Comparison of ENCODE assay signal across 8 cellular contexts in the genomic region with DNA sequence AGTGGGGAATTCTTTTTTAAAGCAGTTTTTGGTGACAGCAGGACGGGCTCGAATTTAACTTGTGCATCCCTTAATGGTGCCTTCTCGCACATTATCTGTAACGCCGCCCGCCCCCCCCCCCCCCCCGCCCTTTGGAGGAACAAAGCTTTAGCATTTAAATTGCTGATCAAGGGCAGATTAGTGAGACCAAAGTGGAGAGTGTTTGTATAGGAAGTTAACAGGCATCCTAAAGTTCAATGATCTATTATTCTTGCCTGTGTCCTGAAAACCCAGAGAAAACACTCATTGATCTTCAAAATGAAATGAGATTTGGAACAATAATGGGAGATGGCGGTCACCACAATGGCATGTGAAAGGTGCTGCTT. TPM values are rescaled to one million over a fixed set of nuclear protein-coding genes. Genes with fewer than 3 reads are reported as not detected.
A peak's percentile ranks its signal among the peaks of the same experiment; 100 is the strongest.
DNase-seq lines count a peak whose midpoint lies in the region; ATAC-seq, FAIRE-seq and TF ChIP-seq lines count a peak whose summit lies in the region.

No MANE protein-coding gene starts in this region.

- no peak overlapping the region for H3K23ac ChIP-seq in H9 (ENCODE audit: insufficient read length, low read depth, low read length)

- H3K4me1 Mint-ChIP-seq in H9: peaks cover 43% of the 10 kb centered on the region in 2 experiments

- no peak overlapping the region for H2BK15ac ChIP-seq in H9 (ENCODE audit: low read depth, low read length)

- H3K79me1 ChIP-seq in H9 (ENCODE audit: insufficient read depth, low read depth, low read length, poor library complexity, severe bottlenecking): no peaks in the 10 kb centered on the region

- peak overlapping the region; percentile 60 for H3K27ac ChIP-seq in H9 (ENCODE audit: insufficient read length, low read depth, low read length)
- peak overlapping the region; percentile 91 for H3K27ac ChIP-seq in VCaP
- peak overlapping the region; percentile 90 for H3K27ac ChIP-seq in smooth muscle cell (ENCODE audit: low read depth)

- no peak overlapping the region for H4K8ac ChIP-seq in H9 (replicated peaks; ENCODE audit: insufficient read length, low read depth, low read length)

- no peak overlapping the region for H4K5ac ChIP-seq in H9 (ENCODE audit: insufficient read length, low read depth, low read length)

- H3K18ac ChIP-seq in H9 (ENCODE audit: insufficient read length, low read depth, low read length): no peak overlapping the region

- H3K27me3 ChIP-seq in H9 (ENCODE audit: insufficient read depth, low read length) (no peaks in the 10 kb centered on the region), smooth muscle cell (ENCODE audit: low read depth) (no peaks in the 10 kb centered on the region)

- DNase-seq in H9: peak; percentile 38
- DNase-seq in hepatic stellate cell (ENCODE audit: low spot score): peak; percentile 14
- DNase-seq in smooth muscle cell (lab: John Stamatoyannopoulos, UW; ENCODE audit: unreplicated experiment): no peak
- DNase-seq in HuH-7.5 (ENCODE audit: low spot score): no peak
- DNase-seq in GM19239 (ENCODE audit: insufficient read length, low spot score): no peak
- no peak for DNase-seq in mesenteric fat pad (ENCODE audit: low spot score)

- H3K4me3 ChIP-seq in smooth muscle cell: peak overlapping the region; percentile 96

- no peaks in the 10 kb centered on the region; a peak in 1 of 5 replicates for H3K9me3 Mint-ChIP-seq in H9

- H2BK5ac ChIP-seq in H9 (ENCODE audit: insufficient read length, low read length): no peak overlapping the region

- H3K9ac ChIP-seq in H9 (ENCODE audit: extremely low read depth, insufficient read length, low read length) (peak overlapping the region; percentile 73), smooth muscle cell (ENCODE audit: low read depth) (peak overlapping the region; percentile 91)

- peaks cover 3% of the 10 kb centered on the region for H3K27me3 Mint-ChIP-seq in H9 (ENCODE audit: low read depth)

- no peaks in the 10 kb centered on the region for H3K36me3 ChIP-seq in smooth muscle cell (ENCODE audit: low read depth)

- peak overlapping the region; percentile 87 for H3K4me2 ChIP-seq in H9 (ENCODE audit: insufficient read depth, insufficient read length, low read length)
- peak overlapping the region; percentile 87 for H3K4me2 ChIP-seq in smooth muscle cell

- H3K23me2 ChIP-seq in H9 (ENCODE audit: insufficient read length, low read depth, low read length, poor library complexity, severe bottlenecking): peaks cover 20% of the 10 kb centered on the region

- no peak for ATAC-seq in HG03439 (IDR thresholded peaks at IDR 0.05; ENCODE audit: unreplicated experiment)

- no CpG with 5 or more reads among the region's 8 CpGs for WGBS in H9 (ENCODE audit: extremely low coverage, insufficient read length, low lambda C conversion rate)
- under 1% methylated on average over 8 of the region's 8 CpGs for WGBS in smooth muscle cell (ENCODE audit: low lambda C conversion rate)

- peaks cover 2% of the 10 kb centered on the region for H4K20me1 ChIP-seq in H9 (ENCODE audit: control insufficient read depth, insufficient read depth, insufficient read length)
- H4K20me1 ChIP-seq in smooth muscle cell (ENCODE audit: low read depth): peaks cover 37% of the 10 kb centered on the region

- H3F3A ChIP-seq in smooth muscle cell (ENCODE audit: low read depth): no peaks in the 10 kb centered on the region

- no peak overlapping the region for H3K14ac ChIP-seq in H9 (ENCODE audit: insufficient read depth, low read length)

- TF ChIP-seq CTCF in H9 (conservative IDR thresholded peaks at IDR 0.05) (no peak), VCaP (conservative IDR thresholded peaks at IDR 0.05) (no peak), smooth muscle cell (IDR thresholded peaks at IDR 0.05; ENCODE audit: borderline replicate concordance, insufficient read depth, poor library complexity, severe bottlenecking) (no peak)

- peak overlapping the region; percentile 82 to 91 for H3K4me3 Mint-ChIP-seq in H9

- no peak overlapping the region for H3K56ac ChIP-seq in H9 (ENCODE audit: insufficient read length, low read depth, low read length)

- peaks cover 20 to 25% (median 24%) of the 10 kb centered on the region in 3 experiments for H3K36me3 Mint-ChIP-seq in H9 (ENCODE audit: insufficient read depth in 1 of 3, low read depth in 3 of 3)

- H3K27ac Mint-ChIP-seq in H9: peak overlapping the region; percentile 96 to 98 (median 98); a peak in 6 of 7 replicates

- no peak overlapping the region for H2BK12ac ChIP-seq in H9 (ENCODE audit: insufficient read length, low read depth, low read length)

- no peak overlapping the region for H2BK20ac ChIP-seq in H9 (ENCODE audit: low read depth, low read length, poor library complexity, severe bottlenecking)

- no peak for FAIRE-seq in GM19239 (lab: Jason Lieb, UNC)

- H2AK5ac ChIP-seq in H9 (ENCODE audit: insufficient read length, low read length): no peak overlapping the region

- no peak overlapping the region for H3K4ac ChIP-seq in H9 (ENCODE audit: low read depth, low read length)

- H3T11ph ChIP-seq in H9 (ENCODE audit: low read length): no peak overlapping the region

- peaks cover 16% of the 10 kb centered on the region; the same call in 1 of the 2 replicates for H3K79me2 ChIP-seq in H9 (ENCODE audit: insufficient read depth, low read length)
- peaks cover 71% of the 10 kb centered on the region for H3K79me2 ChIP-seq in smooth muscle cell (ENCODE audit: low read depth)

- H3K9me3 ChIP-seq in H9 (ENCODE audit: control insufficient read depth, low read depth, low read length): no peaks in the 10 kb centered on the region
- no peaks in the 10 kb centered on the region for H3K9me3 ChIP-seq in smooth muscle cell (replicated peaks; ENCODE audit: low read depth)

- H2BK120ac ChIP-seq in H9 (ENCODE audit: low read depth, low read length, poor library complexity, severe bottlenecking): no peak overlapping the region

- peaks cover 10% of the 10 kb centered on the region; the same call in 1 of the 2 replicates for H3K4me1 ChIP-seq in H9 (ENCODE audit: insufficient read depth, low read length)
- peaks cover 40% of the 10 kb centered on the region for H3K4me1 ChIP-seq in smooth muscle cell (ENCODE audit: low read depth)

- H2AFZ ChIP-seq in H9 (ENCODE audit: low read length) (no peak overlapping the region), smooth muscle cell (ENCODE audit: low read depth) (no peak overlapping the region)

- H4K91ac ChIP-seq in H9 (ENCODE audit: insufficient read length, low read depth, low read length): no peak overlapping the region

RNA-seq across cellular contexts. Expression of a gene that starts 2.3 kb away (rescaled TPM):
- total RNA-seq in H9 (2021): 64.9 and 66.2 TPM in 2 replicates
- 140 and 166 TPM in 2 replicates for total RNA-seq in smooth muscle cell
- 54.2 and 56.5 TPM in 2 replicates for polyA plus RNA-seq in smooth muscle cell
- total RNA-seq in mesenteric fat pad: 68.0 TPM

Comparison
In these comparisons a context has a peak if more than half of its experiments do, and no peak if none do; other contexts are left out.
1. DNase-seq: peak in H9 (single experiment) and hepatic stellate cell (single experiment); none in smooth muscle cell (single experiment), HuH-7.5 (single experiment), GM19239 (single experiment) and mesenteric fat pad (single experiment).
2. Peak in every context shown above with its lines, with median percentiles within 50 percentile points of each other: H3K27ac ChIP-seq.